In the genomic region with DNA sequence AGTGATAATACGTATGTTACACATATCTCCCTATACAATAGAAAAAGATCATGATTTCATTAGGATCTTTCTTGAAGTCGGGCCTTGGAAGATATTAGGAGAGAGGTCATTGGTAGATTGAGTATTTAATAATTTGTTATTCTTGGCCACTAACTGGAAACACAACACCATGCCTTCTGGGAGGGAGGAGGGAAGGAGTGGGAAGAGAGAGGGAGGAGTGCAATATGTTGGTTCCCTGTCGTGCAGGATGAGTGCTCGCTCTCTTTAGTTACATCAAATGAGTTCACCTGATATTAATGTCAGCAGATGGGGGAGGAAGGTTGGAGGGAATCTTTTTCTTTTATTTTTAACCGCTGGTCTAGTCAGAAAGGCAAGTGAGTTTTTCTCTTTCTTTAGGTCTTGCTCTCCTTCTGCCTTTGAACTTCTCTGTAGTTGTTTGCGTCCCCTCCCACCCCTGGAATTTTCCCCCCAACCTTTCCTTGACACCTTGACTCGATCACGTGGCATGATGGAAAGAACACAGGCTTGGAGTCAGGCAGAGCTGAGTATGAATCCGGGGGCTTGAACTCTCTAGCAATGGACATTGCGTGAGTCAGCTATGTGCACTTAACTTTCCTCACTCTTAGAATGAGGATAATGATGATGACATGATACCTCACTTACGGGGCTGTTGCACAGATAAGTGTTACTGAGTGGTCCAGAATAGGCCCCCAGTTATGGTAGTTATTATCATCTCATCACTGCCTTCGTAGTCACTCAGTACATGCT, we compare ENCODE assay signal across 17 cellular contexts. TPM values are rescaled to one million over a fixed set of nuclear protein-coding genes. Genes with fewer than 3 reads are reported as not detected.
A peak's percentile ranks its signal among the peaks of the same experiment; 100 is the strongest.
DNase-seq lines count a peak whose midpoint lies in the region; ATAC-seq and TF ChIP-seq lines count a peak whose summit lies in the region.
"Had no signal": no experiment of that assay in that cellular context is flagged by ENCODE, and none has a peak within 500 bp of the region (broad histone marks: within the 10 kb centered on the region; RNA-seq: fewer than 3 reads in every experiment).

No MANE protein-coding gene starts in this region.

- H3K27me3 Mint-ChIP-seq in chondrocyte (ENCODE audit: low read depth), result no peaks in the 10 kb centered on the region

- H3K4me1 ChIP-seq in thyroid gland, result peaks cover 47 to 48% of the 10 kb centered on the region in 2 donors
- peaks cover 2 to 13% (median 8%) of the 10 kb centered on the region in 4 donors for H3K4me1 ChIP-seq in upper lobe of left lung

- H3K27me3 ChIP-seq in thyroid gland, result no peaks in the 10 kb centered on the region
- peaks cover 0 to under 1% (median under 1%) of the 10 kb centered on the region in 4 donors for H3K27me3 ChIP-seq in upper lobe of left lung

- H3K9me3 Mint-ChIP-seq in chondrocyte (ENCODE audit: low read depth), result no peaks in the 10 kb centered on the region
- H3K9me3 Mint-ChIP-seq: activated naive CD4-positive, alpha-beta T cell treated with anti-CD3 and anti-CD28 coated beads for 36 hours; neural crest cell had no signal

- peak overlapping the region; percentile 56 for H3K4me3 Mint-ChIP-seq in chondrocyte (ENCODE audit: unreplicated experiment)
- H3K4me3 Mint-ChIP-seq: activated naive CD4-positive, alpha-beta T cell treated with anti-CD3 and anti-CD28 coated beads for 36 hours; neural crest cell had no signal

- ATAC-seq in upper lobe of left lung (ENCODE audit: low FRiP score in 2 of 2), result no peak

- peak overlapping the region in 2 of 3 donors; percentile 5 to 76 for H3K27ac ChIP-seq in thyroid gland
- H3K27ac ChIP-seq in upper lobe of left lung, result peak overlapping the region in 1 of 4 donors; percentile 40
- H3K27ac ChIP-seq: VCaP had no signal

- whole genome bisulfite sequencing in thyroid gland, 2 donors, result 61 to 62% methylated on average over 12 of the region's 12 CpGs
- 56 to 63% methylated on average over 12 of the region's 12 CpGs for WGBS in upper lobe of left lung, 2 donors

- no peak for TF ChIP-seq EP300 in upper lobe of left lung (IDR thresholded peaks at IDR 0.05)

- intact Hi-C loops in thyroid gland (cut with DNase I), result loop anchor here (10.0 kb wide), 1 partner anchor 80 kb away; no protein-coding TSS in a partner anchor

- peaks cover 68% of the 10 kb centered on the region for H3K4me1 Mint-ChIP-seq in chondrocyte (ENCODE audit: low read depth)

- TF ChIP-seq POLR2A in thyroid gland (IDR thresholded peaks at IDR 0.05) (no peak), upper lobe of left lung (IDR thresholded peaks at IDR 0.05) (no peak)

- peak; percentile 57 for DNase-seq in NCI-H2171 treated with DMSO at 0.1 percent for 48 hours (lab: John Stamatoyannopoulos, UW)
- no peak for DNase-seq in chondrocyte (ENCODE audit: low spot score)
- peak; percentile 66 for DNase-seq in kidney glomerular epithelial cell (lab: John Stamatoyannopoulos, UW)
- DNase-seq in thyroid gland, result no peak
- no peak for DNase-seq in upper lobe of left lung
- no peak for DNase-seq in activated CD4-positive, CD25-positive, alpha-beta regulatory T cell treated with anti-CD3 and anti-CD28 coated beads, Interleukin-2, amount 50 U/mL, for 72 hours
- DNase-seq in NCI-H187 (lab: John Stamatoyannopoulos, UW), result no peak
- DNase-seq: activated CD4-positive, alpha-beta T cell treated with anti-CD3 and anti-CD28 coated beads, Interleukin-2, amount 50 U/mL, for 4 hours; activated naive CD4-positive, alpha-beta T cell treated with anti-CD3 and anti-CD28 coated beads for 36 hours; Kasumi-1; NCI-H1105; stimulated activated CD4-positive, alpha-beta T cell treated with anti-CD3 and anti-CD28 coated beads, Interleukin-15, amount 100 ng/mL, for 24 hours; T-helper 1 cell had no signal

- H3K36me3 Mint-ChIP-seq in chondrocyte (ENCODE audit: low read depth), result peaks cover 38% of the 10 kb centered on the region

- TF ChIP-seq CTCF in chondrocyte (IDR thresholded peaks at IDR 0.05), result no peak
- no peak for TF ChIP-seq CTCF in thyroid gland (IDR thresholded peaks at IDR 0.05)
- TF ChIP-seq CTCF in upper lobe of left lung (IDR thresholded peaks at IDR 0.05), result no peak

- H3K27ac Mint-ChIP-seq in chondrocyte (ENCODE audit: unreplicated experiment), result peak overlapping the region; percentile 69
- H3K27ac Mint-ChIP-seq: activated naive CD4-positive, alpha-beta T cell treated with anti-CD3 and anti-CD28 coated beads for 36 hours had no signal

- H3K36me3 ChIP-seq in thyroid gland (no peaks in the 10 kb centered on the region), upper lobe of left lung (no peaks in the 10 kb centered on the region)

- H3K9me3 ChIP-seq in thyroid gland (no peaks in the 10 kb centered on the region), upper lobe of left lung (no peaks in the 10 kb centered on the region)

- H3K4me3 ChIP-seq in thyroid gland (replicated peaks in 1 of 3) (no peak overlapping the region), upper lobe of left lung (no peak overlapping the region)

RNA-seq across cellular contexts. Expression of gene ADAMTS15, which starts 6.2 kb away (rescaled TPM):
- total RNA-seq in chondrocyte, result 16.8 to 140 TPM (median 136 TPM) in 3 replicates
- total RNA-seq in thyroid gland, result 10 to 100 TPM; 11.2 to 29.2 (median 23.5) TPM
- total RNA-seq in upper lobe of left lung, result 10 to 100 TPM in 2 of 6 donors, 1 to 10 TPM in 4; 2.5 to 23.0 (median 7.2) TPM
- total RNA-seq: activated naive CD4-positive, alpha-beta T cell treated with anti-CD3 and anti-CD28 coated beads for 36 hours; OCI-LY7 had no signal

RNA-seq across cellular contexts. Expression of gene ADAMTS8, which starts 26.3 kb away (rescaled TPM):
- total RNA-seq in chondrocyte (0.77 to 1.0 TPM (median 1.0 TPM) in 3 replicates), thyroid gland (under 1 TPM in 2 of 4 donors, not detected in 2; 0.38 to 0.56 TPM), upper lobe of left lung (10 to 100 TPM; 13.0 to 52.3 (median 21.5) TPM)
- total RNA-seq: activated naive CD4-positive, alpha-beta T cell treated with anti-CD3 and anti-CD28 coated beads for 36 hours; kidney epithelial cell; OCI-LY7 had no signal

Comparison
In these comparisons a context has a peak if more than half of its experiments do, and no peak if none do; other contexts are left out.
1. DNase-seq: peak in NCI-H2171 treated with DMSO at 0.1 percent for 48 hours (single experiment) and kidney glomerular epithelial cell (single experiment); none in chondrocyte (single experiment), thyroid gland (0 of 2), upper lobe of left lung (0 of 2), activated CD4-positive, CD25-positive, alpha-beta regulatory T cell treated with anti-CD3 and anti-CD28 coated beads, Interleukin-2, amount 50 U/mL, for 72 hours (single experiment) and NCI-H187 (0 of 2).